Comparison of ENCODE assay signal across 12 cellular contexts in genomic region chr3:134369231-134369741, GRCh38. TPM values are rescaled to one million over a fixed set of nuclear protein-coding genes. Genes with fewer than 3 reads are reported as not detected.
DNase-seq lines count a peak whose midpoint lies in the region; TF ChIP-seq lines count a peak whose summit lies in the region.
"Had no signal": no experiment of that assay in that cellular context is flagged by ENCODE, and none has a peak within 500 bp of the region (broad histone marks: within the 10 kb centered on the region; RNA-seq: fewer than 3 reads in every experiment).

No MANE protein-coding gene starts in this region.

- TF ChIP-seq CTCF in AG04450 (IDR thresholded peaks at IDR 0.05; ENCODE audit: low read depth, low read length), result no peak

- H3K27ac Mint-ChIP-seq in CD8-positive, alpha-beta memory T cell, result peak overlapping the region in 1 of 8 donors; percentile 87
- H3K27ac Mint-ChIP-seq: CD4-positive, alpha-beta T cell had no signal

- POLR2A ChIA-PET in AG04450 (lab: Yijun Ruan, JAX), result interaction anchor here (0.5 to 7.0 kb wide), 8 partner anchors 12 to 146 kb away, joined by 3 to 53 read pairs (median 5); no protein-coding TSS in a partner anchor
- POLR2A ChIA-PET in CD8-positive, alpha-beta memory T cell (lab: Charles Lee), result no interaction called here

- H3K27ac ChIP-seq in AG04450 (ENCODE audit: low read depth, low read length) (peak overlapping the region; percentile 100), SJSA1 (peak overlapping the region; percentile 85)
- no peak overlapping the region for H3K27ac ChIP-seq in CD8-positive, alpha-beta memory T cell (ENCODE audit: low read depth, low read length)

- peaks cover 83% of the 10 kb centered on the region for H3K4me1 ChIP-seq in SJSA1 (replicated peaks)
- H3K4me1 ChIP-seq in CD8-positive, alpha-beta memory T cell (ENCODE audit: insufficient read depth, low read length), result peaks cover 17% of the 10 kb centered on the region

- H3K27me3 ChIP-seq in AG04450 (ENCODE audit: control insufficient read depth, insufficient read depth, low read length), result no peaks in the 10 kb centered on the region
- H3K27me3 ChIP-seq in SJSA1 (replicated peaks), result no peaks in the 10 kb centered on the region
- H3K27me3 ChIP-seq in CD8-positive, alpha-beta memory T cell (ENCODE audit: insufficient read depth, low read length, poor library complexity, severe bottlenecking), result peaks cover 7% of the 10 kb centered on the region

- peaks cover 8 to 9% of the 10 kb centered on the region in 2 donors for H3K27me3 Mint-ChIP-seq in CD8-positive, alpha-beta memory T cell

- DNase-seq in AG04450 (ENCODE audit: low read depth, low spot score) (no peak), SJSA1 (ENCODE audit: low read depth in 1 of 2, low spot score in 2 of 2) (peak; percentile 83 to 90), fibroblast of gingiva (ENCODE audit: low read depth) (peak; percentile 54), non-pigmented ciliary epithelial cell (ENCODE audit: low read depth) (peak; percentile 55), NOMO-1 (lab: John Stamatoyannopoulos, UW; ENCODE audit: unreplicated experiment in 2 of 2) (no peak), COLO668 (lab: John Stamatoyannopoulos, UW; ENCODE audit: unreplicated experiment) (no peak), NCI-H345 (lab: John Stamatoyannopoulos, UW) (no peak)
- DNase-seq in CD8-positive, alpha-beta memory T cell, result no peak
- DNase-seq: activated CD4-positive, alpha-beta T cell treated with anti-CD3 and anti-CD28 coated beads for 1 hour; CD4-positive, alpha-beta T cell had no signal

- H3K4me3 ChIP-seq in AG04450 (ENCODE audit: low read depth, low read length) (peak overlapping the region; percentile 98), SJSA1 (no peak overlapping the region)
- no peak overlapping the region for H3K4me3 ChIP-seq in CD8-positive, alpha-beta memory T cell (ENCODE audit: low read length)
- H3K4me3 ChIP-seq: K562 had no signal

- H3K9me3 Mint-ChIP-seq in CD8-positive, alpha-beta memory T cell, result no peaks in the 10 kb centered on the region
- H3K9me3 Mint-ChIP-seq: CD4-positive, alpha-beta T cell; central memory CD8-positive, alpha-beta T cell had no signal

- peaks cover 13 to 17% (median 15%) of the 10 kb centered on the region in 3 donors for H3K4me1 Mint-ChIP-seq in CD8-positive, alpha-beta memory T cell

- H3K4me3 Mint-ChIP-seq in CD8-positive, alpha-beta memory T cell, result no peak overlapping the region
- H3K4me3 Mint-ChIP-seq: CD4-positive, alpha-beta T cell; central memory CD8-positive, alpha-beta T cell had no signal

- CTCF ChIA-PET in AG04450 (lab: Charles Lee), result interaction anchor here (1.7 to 2.7 kb wide), 4 partner anchors 61 to 157 kb away, joined by 4 to 21 read pairs (median 13); no protein-coding TSS in a partner anchor
- CTCF ChIA-PET in CD8-positive, alpha-beta memory T cell (lab: Charles Lee), result no interaction called here

- H3K36me3 ChIP-seq in SJSA1, result peaks cover 97% of the 10 kb centered on the region
- H3K36me3 ChIP-seq in CD8-positive, alpha-beta memory T cell (ENCODE audit: insufficient read depth, low read length), result no peaks in the 10 kb centered on the region

- H3K9me3 ChIP-seq in AG04450 (ENCODE audit: control insufficient read depth, insufficient read depth, low read length), result peaks cover 8% of the 10 kb centered on the region; the same call in 1 of the 2 replicates
- peaks cover 3% of the 10 kb centered on the region; the same call in 1 of the 2 replicates for H3K9me3 ChIP-seq in SJSA1 (replicated peaks)
- no peaks in the 10 kb centered on the region for H3K9me3 ChIP-seq in CD8-positive, alpha-beta memory T cell (ENCODE audit: low read length)

- no peaks in the 10 kb centered on the region for H3K36me3 Mint-ChIP-seq in CD8-positive, alpha-beta memory T cell

RNA-seq across cellular contexts. Expression of gene AMOTL2, which starts 5.0 kb away (rescaled TPM):
- 74.5 and 78.9 TPM in 2 replicates for polyA plus RNA-seq in AG04450 (2011; rRNA removed)
- polyA minus RNA-seq in AG04450 (2011; rRNA and poly(A)+ RNA removed), result 111 and 136 TPM in 2 replicates
- 86.3 and 142 TPM in 2 replicates for total RNA-seq in SJSA1 (2014; rRNA removed; shearing (Covaris generic))
- total RNA-seq in CD8-positive, alpha-beta memory T cell, result not detected
- 0.10 TPM for polyA plus RNA-seq in CD8-positive, alpha-beta memory T cell
- total RNA-seq: CD4-positive, alpha-beta T cell had no signal

Comparison
In these comparisons a context has a peak if more than half of its experiments do, and no peak if none do; other contexts are left out.
1. DNase-seq: peak in SJSA1 (2 of 2), fibroblast of gingiva (single experiment) and non-pigmented ciliary epithelial cell (single experiment); none in AG04450 (single experiment), NOMO-1 (0 of 2), COLO668 (single experiment), CD8-positive, alpha-beta memory T cell (0 of 5) and NCI-H345 (single experiment).
2. RNA of gene AMOTL2, which starts 5.0 kb away (total RNA-seq): 86.3 to 142 TPM in SJSA1; not detected in CD8-positive, alpha-beta memory T cell; every median in the first group is over 10 times any median in the second.